ENCODE assay signal across 1 cellular context in genomic region chr2:114745700-114746099, GRCh38.
TF ChIP-seq lines count a peak whose summit lies in the region.

No MANE protein-coding gene starts in this region.

TF ChIP-seq in GM23338, 12 proteins besides CTCF, POLR2A, EP300 and RAD21 (continued from another document):
- no peak for TF ChIP-seq NANOG (IDR thresholded peaks at IDR 0.05; ENCODE audit: borderline replicate concordance)
- no peak for TF ChIP-seq REST (IDR thresholded peaks at IDR 0.05; ENCODE audit: unreplicated experiment)
- no peak for TF ChIP-seq ZNF462 (CRISPR knock-in tag; IDR thresholded peaks at IDR 0.05)
- no peak for TF ChIP-seq CREB1 (CRISPR knock-in tag; IDR thresholded peaks at IDR 0.05; ENCODE audit: low read depth)
